In the genomic region with DNA sequence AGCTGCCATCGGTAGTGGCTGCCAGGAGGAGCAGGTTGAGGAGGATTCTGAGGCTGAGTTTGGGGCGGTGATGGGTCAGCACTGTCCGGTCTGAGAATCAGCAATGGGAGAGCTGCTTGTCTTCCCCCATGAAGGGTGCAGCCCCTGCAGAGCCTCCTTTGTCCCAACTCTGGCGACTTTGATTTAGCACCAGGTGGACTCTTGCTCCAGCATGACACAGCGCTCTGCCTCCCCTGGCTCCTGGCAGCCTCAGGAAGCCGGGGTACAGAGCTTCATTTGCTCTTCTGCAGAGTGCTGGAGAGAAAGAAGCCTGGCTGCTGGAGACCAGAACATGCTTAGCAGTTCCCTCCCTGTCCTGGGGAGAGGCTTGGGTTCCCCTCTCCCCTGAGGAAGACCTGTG, we compare ENCODE assay signal across 1 cellular context.
TF ChIP-seq lines count a peak whose summit lies in the region.

No MANE protein-coding gene starts in this region.

TF ChIP-seq in GM12878, 131 proteins besides CTCF, POLR2A, EP300 and RAD21:
- TF ChIP-seq E4F1 (IDR thresholded peaks at IDR 0.05; ENCODE audit: borderline replicate concordance, partially characterized antibody) = no peak
